ENCODE assay signal across 12 cellular contexts in genomic region chr15:85048430-85048829, GRCh38.
DNase-seq lines count a peak whose midpoint lies in the region; ATAC-seq and TF ChIP-seq lines count a peak whose summit lies in the region.
"Had no signal": no experiment of that assay in that cellular context is flagged by ENCODE, and none has a peak within 500 bp of the region (broad histone marks: within the 10 kb centered on the region; RNA-seq: fewer than 3 reads in every experiment).

No MANE protein-coding gene starts in this region.

- H3K4me2 ChIP-seq in IMR-90 (ENCODE audit: low read depth, low read length), result peak overlapping the region; percentile 61

- 0% methylated on average over 1 of the region's 6 CpGs; no CpG with 5 or more reads in 1 of the 2 experiments for WGBS in IMR-90 (ENCODE audit: extremely low coverage in 2 of 2, insufficient read length in 1 of 2), 2 experiments

- H3K9me1 ChIP-seq in IMR-90 (ENCODE audit: insufficient read depth, low read length), result peaks cover 3% of the 10 kb centered on the region; the same call in 1 of the 2 replicates

- no peaks in the 10 kb centered on the region for H3K27me3 ChIP-seq in AG04450 (ENCODE audit: control insufficient read depth, insufficient read depth, low read length)
- H3K27me3 ChIP-seq in IMR-90 (ENCODE audit: control insufficient read depth, insufficient read depth, low read length), result no peaks in the 10 kb centered on the region
- H3K27me3 ChIP-seq in brain microvascular endothelial cell (replicated peaks), result no peaks in the 10 kb centered on the region

- peaks cover 10 to 43% of the 10 kb centered on the region in 2 experiments for H3K79me1 ChIP-seq in IMR-90 (ENCODE audit: low read depth in 1 of 2, low read length in 2 of 2)

- H3K14ac ChIP-seq in IMR-90 (replicated peaks; ENCODE audit: low read depth, low read length), result peak overlapping the region; percentile 88

- DNase-seq in AG04450 (ENCODE audit: low read depth, low spot score) (no peak), IMR-90 (peak; percentile 64), brain microvascular endothelial cell (peak; percentile 22), memory B cell (ENCODE audit: low spot score in 2 of 2) (no peak), NCI-H1417 treated with DMSO at 0.1 percent for 48 hours (lab: John Stamatoyannopoulos, UW) (no peak), DMS153 treated with DMSO at 0.1 percent for 48 hours (lab: John Stamatoyannopoulos, UW; ENCODE audit: unreplicated experiment) (no peak)
- DNase-seq in activated T-cell treated with anti-CD3 and anti-CD28 coated beads, Interleukin-2, amount 50 U/mL, for 1 hour, result no peak
- DNase-seq: amniotic stem cell; CD4-positive, CD25-positive, alpha-beta regulatory T cell; NCI-H1436 treated with DMSO at 0.1 percent for 48 hours had no signal

- BruUV-seq in IMR-90 (replicated peaks; lab: Mats Ljungman, UMichigan), result no TSS peak

- peak overlapping the region; percentile 86 for H3K4ac ChIP-seq in IMR-90 (ENCODE audit: low read depth, low read length)

- peak overlapping the region; percentile 81 for H2BK15ac ChIP-seq in IMR-90 (ENCODE audit: low read depth, low read length)

- peak overlapping the region; percentile 27; the same call in 1 of the 2 replicates for H3K18ac ChIP-seq in IMR-90 (ENCODE audit: low read depth, low read length)

- no peak for TF ChIP-seq CTCF in AG04450 (IDR thresholded peaks at IDR 0.05; ENCODE audit: low read depth, low read length)
- no peak for TF ChIP-seq CTCF in IMR-90 (conservative IDR thresholded peaks at IDR 0.05; ENCODE audit: low read depth, low read length)
- no peak for TF ChIP-seq CTCF in brain microvascular endothelial cell (IDR thresholded peaks at IDR 0.05; ENCODE audit: low read depth, low read length, missing control alignments)

- ATAC-seq in IMR-90 (ENCODE audit: low read depth), result peak; percentile 21
- no peak for ATAC-seq in memory B cell (ENCODE audit: low read depth)
- ATAC-seq in GM18861 (IDR thresholded peaks at IDR 0.05; ENCODE audit: unreplicated experiment), result no peak

- intact Hi-C loops in IMR-90 (cut with micrococcal nuclease), result loop anchor here (5.0 to 10.0 kb wide), 2 partner anchors 201 to 464 kb away; no protein-coding TSS in a partner anchor

- peak overlapping the region; percentile 98 for H2BK120ac ChIP-seq in IMR-90 (ENCODE audit: low read depth, low read length)

- H2BK20ac ChIP-seq in IMR-90 (ENCODE audit: low read depth, low read length), result peak overlapping the region; percentile 84

- H4K20me1 ChIP-seq in IMR-90 (ENCODE audit: insufficient read depth, low read length), result no peaks in the 10 kb centered on the region

- no peak overlapping the region for H2AFZ ChIP-seq in IMR-90 (replicated peaks; ENCODE audit: low read length, poor library complexity)

- peak overlapping the region; percentile 64 to 82 for H4K8ac ChIP-seq in IMR-90 (ENCODE audit: low read depth in 2 of 2, low read length in 2 of 2)

- peak overlapping the region; percentile 90 for H4K5ac ChIP-seq in IMR-90 (ENCODE audit: low read depth, low read length)

- peak overlapping the region; percentile 47; the same call in 1 of the 2 replicates for H2AK5ac ChIP-seq in IMR-90 (ENCODE audit: low read depth, low read length)

- H3K27ac ChIP-seq in AG04450 (ENCODE audit: low read depth, low read length) (peak overlapping the region; percentile 77), IMR-90 (ENCODE audit: insufficient read depth, low read length) (peak overlapping the region; percentile 93), brain microvascular endothelial cell (peak overlapping the region; percentile 90)

- H3K9me3 Mint-ChIP-seq in memory B cell, result peaks cover 2% of the 10 kb centered on the region
- H3K9me3 Mint-ChIP-seq: CD4-positive, CD25-positive, alpha-beta regulatory T cell; T-helper 1 cell treated with Interleukin-12 subunit alpha and Interleukin-12 subunit beta and Interleukin-4 antibody, amounts not matched to agents 30 μg/mL and 1 μg/mL, for 36 hours had no signal

- peak overlapping the region; percentile 85 for H3K9ac ChIP-seq in IMR-90 (ENCODE audit: low read depth, low read length)

- no peaks in the 10 kb centered on the region for H3K27me3 Mint-ChIP-seq in memory B cell
- H3K27me3 Mint-ChIP-seq: CD4-positive, CD25-positive, alpha-beta regulatory T cell had no signal

- H2AK9ac ChIP-seq in IMR-90 (replicated peaks; ENCODE audit: low read depth, low read length, poor library complexity), result no peak overlapping the region

- H3K4me1 Mint-ChIP-seq in memory B cell, result peaks cover 12% of the 10 kb centered on the region

- peak overlapping the region; percentile 77 for H3K23ac ChIP-seq in IMR-90 (ENCODE audit: low read depth, low read length)

- H3K4me3 Mint-ChIP-seq in memory B cell, result no peak overlapping the region
- H3K4me3 Mint-ChIP-seq: T-helper 1 cell treated with Interleukin-12 subunit alpha and Interleukin-12 subunit beta and Interleukin-4 antibody, amounts not matched to agents 30 μg/mL and 1 μg/mL, for 36 hours had no signal

- in situ Hi-C loops in IMR-90 (cut with MboI; ENCODE audit: low sequenced_read_pairs), result no loop called here
- in situ Hi-C loops in brain microvascular endothelial cell (cut with HindIII; ENCODE audit: low pct_ligation_motif_present, low sequenced_read_pairs), result no loop called here

- TF ChIP-seq POLR2A in IMR-90 (IDR thresholded peaks at IDR 0.05; ENCODE audit: low read depth, low read length), result no peak

- H3K9me3 ChIP-seq in AG04450 (ENCODE audit: control insufficient read depth, insufficient read depth, low read length), result no peaks in the 10 kb centered on the region
- H3K9me3 ChIP-seq in IMR-90 (ENCODE audit: control insufficient read depth, insufficient read depth, low read length), result no peaks in the 10 kb centered on the region

- peak overlapping the region; percentile 97 for H2BK5ac ChIP-seq in IMR-90 (ENCODE audit: low read depth, low read length, poor library complexity, severe bottlenecking)

- dilution Hi-C loops in IMR-90 (cut with HindIII; ENCODE audit: low sequenced_read_pairs, unreplicated experiment), result loop anchor here (10.0 kb wide), 1 partner anchor 94 kb away; no protein-coding TSS in a partner anchor

- no peaks in the 10 kb centered on the region for H3K36me3 Mint-ChIP-seq in memory B cell
- H3K36me3 Mint-ChIP-seq: CD4-positive, CD25-positive, alpha-beta regulatory T cell had no signal

- TF ChIP-seq RAD21 in IMR-90 (IDR thresholded peaks at IDR 0.05; ENCODE audit: low read length), result no peak

- H3K56ac ChIP-seq in IMR-90 (ENCODE audit: extremely low read depth, insufficient read depth, low read length), result peak overlapping the region; percentile 81

- peak overlapping the region; percentile 8 for H3K27ac Mint-ChIP-seq in memory B cell
- H3K27ac Mint-ChIP-seq: T-helper 1 cell treated with Interleukin-12 subunit alpha and Interleukin-12 subunit beta and Interleukin-4 antibody, amounts not matched to agents 30 μg/mL and 1 μg/mL, for 36 hours had no signal

- POLR2A ChIA-PET in AG04450 (lab: Yijun Ruan, JAX) (no interaction called here), IMR-90 (lab: Charles Lee; ENCODE audit: unreplicated experiment) (no interaction called here)

- CTCF ChIA-PET in AG04450 (lab: Charles Lee) (interaction anchor here (1.9 kb wide), 1 partner anchor 93 kb away, joined by 6 read pairs; no protein-coding TSS in a partner anchor), IMR-90 (lab: Yijun Ruan, JAX) (no interaction called here)

- peaks cover 4% of the 10 kb centered on the region for H3K4me1 ChIP-seq in IMR-90 (ENCODE audit: control insufficient read depth, insufficient read depth, low read length)

- H4K91ac ChIP-seq in IMR-90 (ENCODE audit: insufficient read depth, low read depth, low read length), result peak overlapping the region; percentile 84; the same call in 1 of the 2 replicates

- H3K36me3 ChIP-seq in IMR-90 (ENCODE audit: control insufficient read depth, insufficient read depth, low read length) (no peaks in the 10 kb centered on the region), brain microvascular endothelial cell (replicated peaks) (no peaks in the 10 kb centered on the region)

- no peak overlapping the region for H3K4me3 ChIP-seq in AG04450 (ENCODE audit: low read depth, low read length)
- H3K4me3 ChIP-seq in IMR-90 (ENCODE audit: insufficient read depth, low read depth, low read length), result peak overlapping the region; percentile 8; the same call in 1 of the 2 replicates
- H3K4me3 ChIP-seq in brain microvascular endothelial cell (ENCODE audit: low read depth, low read length), result no peak overlapping the region

TF ChIP-seq in IMR-90, 13 proteins besides CTCF, POLR2A, EP300 and RAD21:
- TF ChIP-seq BHLHE40 (IDR thresholded peaks at IDR 0.05; ENCODE audit: low read depth, low read length), result no peak
- TF ChIP-seq CEBPB (IDR thresholded peaks at IDR 0.05; ENCODE audit: low read depth, low read length), result no peak
- no peak for TF ChIP-seq MAZ (IDR thresholded peaks at IDR 0.05; ENCODE audit: borderline replicate concordance, low read depth, low read length)
- TF ChIP-seq RCOR1 (IDR thresholded peaks at IDR 0.05; ENCODE audit: insufficient replicate concordance, low read length), result no peak
- TF ChIP-seq ELK1 (IDR thresholded peaks at IDR 0.05; ENCODE audit: borderline replicate concordance, low read depth, low read length), result no peak
- no peak for TF ChIP-seq FOS (IDR thresholded peaks at IDR 0.05; ENCODE audit: low read depth, low read length)
- TF ChIP-seq SMC3 (IDR thresholded peaks at IDR 0.05; ENCODE audit: low read depth, low read length), result no peak
- no peak for TF ChIP-seq NFE2L2 (IDR thresholded peaks at IDR 0.05; ENCODE audit: low read depth, low read length)
- no peak for TF ChIP-seq USF2 (IDR thresholded peaks at IDR 0.05; ENCODE audit: low read depth, low read length)
TF ChIP-seq in IMR-90: peak in this region for 0.

Comparison
In these comparisons a context has a peak if more than half of its experiments do, and no peak if none do; other contexts are left out.
1. DNase-seq: peak in IMR-90 (single experiment) and brain microvascular endothelial cell (single experiment); none in AG04450 (single experiment), memory B cell (0 of 2), NCI-H1417 treated with DMSO at 0.1 percent for 48 hours (single experiment), activated T-cell treated with anti-CD3 and anti-CD28 coated beads, Interleukin-2, amount 50 U/mL, for 1 hour (single experiment) and DMS153 treated with DMSO at 0.1 percent for 48 hours (single experiment).
2. Peak in every context shown above with its lines, with median percentiles within 50 percentile points of each other: H3K27ac ChIP-seq.